In the genomic region with DNA sequence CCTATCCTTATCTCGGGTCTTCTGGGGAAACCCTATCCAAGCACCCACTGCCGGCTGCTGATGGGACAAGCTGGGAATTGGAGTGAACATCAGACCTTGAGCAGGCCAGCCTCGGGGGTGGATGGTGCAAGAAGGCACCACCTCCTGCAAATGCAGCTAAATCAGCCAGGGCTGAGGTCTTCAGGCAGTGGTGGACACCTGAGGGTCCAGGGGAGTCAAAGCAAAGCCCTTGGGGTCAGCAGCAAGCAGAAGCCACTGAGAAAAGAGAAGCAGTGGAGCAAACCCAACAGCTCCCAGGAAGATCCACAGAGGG, we compare ENCODE assay signal across 43 cellular contexts. TPM values are rescaled to one million over a fixed set of nuclear protein-coding genes. Genes with fewer than 3 reads are reported as not detected.
"Had no signal": no experiment of that assay in that cellular context is flagged by ENCODE, and none has a peak within 500 bp of the region (broad histone marks: within the 10 kb centered on the region; RNA-seq: fewer than 3 reads in every experiment).

No MANE protein-coding gene starts in this region.

- H3K4me1 Mint-ChIP-seq: activated naive CD4-positive, alpha-beta T cell treated with anti-CD3 and anti-CD28 coated beads, Interleukin-2, amount 10 ng/mL, durations not matched to agents 7 days and 5 days; activated naive CD4-positive, alpha-beta T cell treated with anti-CD3 and anti-CD28 coated beads, Interleukin-2, amount 50 U/mL, for 24 hours; activated naive CD8-positive, alpha-beta T cell treated with anti-CD3 and anti-CD28 coated beads for 36 hours; activated naive CD8-positive, alpha-beta T cell treated with anti-CD3 and anti-CD28 coated beads, Interleukin-2, amount 10 ng/mL, durations not matched to agents 7 days and 5 days; activated naive CD8-positive, alpha-beta T cell treated with anti-CD3 and anti-CD28 coated beads, Interleukin-2, amount 50 U/mL, for 24 hours; central memory CD8-positive, alpha-beta T cell had no signal

- H3K4me3 Mint-ChIP-seq: activated naive CD4-positive, alpha-beta T cell treated with anti-CD3 and anti-CD28 coated beads, Interleukin-2, amount 10 ng/mL, durations not matched to agents 7 days and 5 days; activated naive CD4-positive, alpha-beta T cell treated with anti-CD3 and anti-CD28 coated beads, Interleukin-2, amount 50 U/mL, for 24 hours; activated naive CD8-positive, alpha-beta T cell; activated naive CD8-positive, alpha-beta T cell treated with anti-CD3 and anti-CD28 coated beads for 36 hours; activated naive CD8-positive, alpha-beta T cell treated with anti-CD3 and anti-CD28 coated beads, Interleukin-2, amount 10 ng/mL, durations not matched to agents 7 days and 5 days; activated naive CD8-positive, alpha-beta T cell treated with anti-CD3 and anti-CD28 coated beads, Interleukin-2, amount 50 U/mL, for 24 hours; activated T-cell treated with anti-CD3 and anti-CD28 coated beads, Interleukin-2, amount 50 U/mL, for 24 hours; activated T-cell treated with anti-CD3 and anti-CD28 coated beads, Interleukin-2, amount 50 U/mL, for 4 hours; activated T-cell treated with anti-CD3 and anti-CD28 coated beads, Interleukin-2, amount 50 U/mL, for 72 hours; activated T-helper 1 cell treated with anti-CD3 and anti-CD28 coated beads, Interleukin-12 subunit alpha, Interleukin-12 subunit beta, Interleukin-2, Interleukin-4 antibody, amounts not matched to agents 30 ng/mL and 10 ng/mL and 1 ng/mL, durations not matched to agents 14 hours and 24 hours and 36 hours; activated T-helper 17 cell treated with anti-CD3 and anti-CD28 coated beads, Interleukin-2, amount 50 U/mL, for 72 hours; brain; central memory CD8-positive, alpha-beta T cell had no signal

- H3K27me3 ChIP-seq: adrenal gland, ascending aorta, body of pancreas, brain microvascular endothelial cell, cardiac muscle cell had no signal

- H3K27ac ChIP-seq: adrenal gland, ascending aorta, body of pancreas, brain microvascular endothelial cell, breast epithelium, cardiac muscle cell had no signal

- H3K36me3 Mint-ChIP-seq: activated naive CD4-positive, alpha-beta T cell treated with anti-CD3 and anti-CD28 coated beads, Interleukin-2, amount 10 ng/mL, durations not matched to agents 7 days and 5 days; activated naive CD8-positive, alpha-beta T cell treated with anti-CD3 and anti-CD28 coated beads for 36 hours; brain had no signal

- H3K4me1 ChIP-seq: adrenal gland, ascending aorta, body of pancreas, breast epithelium had no signal

- H3K36me3 ChIP-seq: adrenal gland, ascending aorta, brain microvascular endothelial cell, breast epithelium, cardiac muscle cell had no signal

- DNase-seq: activated effector memory CD4-positive, alpha-beta T cell treated with anti-CD3 and anti-CD28 coated beads, Interleukin-2, amount 50 U/mL, for 16 hours; activated effector memory CD4-positive, alpha-beta T cell treated with Interleukin-2 at 50 U/mL for 16 hours; activated gamma-delta T cell; activated gamma-delta T cell treated with Interleukin-2 at 50 U/mL for 16 hours; activated naive CD4-positive, alpha-beta T cell; activated naive CD4-positive, alpha-beta T cell treated with anti-CD3 and anti-CD28 coated beads, Interleukin-2, amount 10 ng/mL, durations not matched to agents 7 days and 5 days; activated naive CD4-positive, alpha-beta T cell treated with anti-CD3 and anti-CD28 coated beads, Interleukin-2, amount 50 U/mL, for 16 hours; activated naive CD4-positive, alpha-beta T cell treated with Interleukin-2 at 50 U/mL for 16 hours; activated naive CD8-positive, alpha-beta T cell treated with anti-CD3 and anti-CD28 coated beads for 36 hours; activated naive CD8-positive, alpha-beta T cell treated with anti-CD3 and anti-CD28 coated beads, Interleukin-2, amount 10 ng/mL, durations not matched to agents 7 days and 5 days; activated naive CD8-positive, alpha-beta T cell treated with anti-CD3 and anti-CD28 coated beads, Interleukin-2, amount 50 U/mL, for 24 hours; activated T-cell treated with anti-CD3 and anti-CD28 coated beads, Interleukin-2, amount 50 U/mL, for 1 hour; activated T-cell treated with anti-CD3 and anti-CD28 coated beads, Interleukin-2, amount 50 U/mL, for 24 hours; activated T-cell treated with anti-CD3 and anti-CD28 coated beads, Interleukin-2, amount 50 U/mL, for 4 hours; activated T-cell treated with anti-CD3 and anti-CD28 coated beads, Interleukin-2, amount 50 U/mL, for 48 hours; activated T-cell treated with anti-CD3 and anti-CD28 coated beads, Interleukin-2, amount 50 U/mL, for 72 hours; adrenal gland; amniotic stem cell; amygdala; anterior cingulate cortex; body of pancreas; brain microvascular endothelial cell; caudate nucleus; central memory CD4-positive, alpha-beta T cell; cerebellar nuclear complex had no signal

- H3K27ac Mint-ChIP-seq: activated naive CD4-positive, alpha-beta T cell treated with anti-CD3 and anti-CD28 coated beads, Interleukin-2, amount 10 ng/mL, durations not matched to agents 7 days and 5 days; activated naive CD4-positive, alpha-beta T cell treated with anti-CD3 and anti-CD28 coated beads, Interleukin-2, amount 50 U/mL, for 24 hours; activated naive CD4-positive, alpha-beta T cell treated with anti-CD3 and anti-CD28 coated beads, Interleukin-2, amount 50 U/mL, for 72 hours; activated naive CD8-positive, alpha-beta T cell; activated naive CD8-positive, alpha-beta T cell treated with anti-CD3 and anti-CD28 coated beads for 36 hours; activated naive CD8-positive, alpha-beta T cell treated with anti-CD3 and anti-CD28 coated beads, Interleukin-2, amount 10 ng/mL, durations not matched to agents 7 days and 5 days; activated naive CD8-positive, alpha-beta T cell treated with anti-CD3 and anti-CD28 coated beads, Interleukin-2, amount 50 U/mL, for 24 hours; activated T-cell treated with anti-CD3 and anti-CD28 coated beads, Interleukin-2, amount 50 U/mL, for 24 hours; activated T-cell treated with anti-CD3 and anti-CD28 coated beads, Interleukin-2, amount 50 U/mL, for 72 hours; activated T-helper 1 cell treated with anti-CD3 and anti-CD28 coated beads, Interleukin-12 subunit alpha, Interleukin-12 subunit beta, Interleukin-2, Interleukin-4 antibody, amounts not matched to agents 30 ng/mL and 10 ng/mL and 1 ng/mL, durations not matched to agents 14 hours and 24 hours and 36 hours; activated T-helper 17 cell treated with anti-CD3 and anti-CD28 coated beads, Interleukin-2, amount 50 U/mL, for 72 hours; activated T-helper 2 cell treated with anti-CD3 and anti-CD28 coated beads, Interferon-gamma antibody, Interleukin-2, Interleukin-4, amounts not matched to agents 10 μg/mL and 5 μg/mL and 100 μg/mL, durations not matched to agents 14 hours and 24 hours and 36 hours had no signal

- ATAC-seq: activated naive CD4-positive, alpha-beta T cell treated with anti-CD3 and anti-CD28 coated beads, Interleukin-2, amount 50 U/mL, for 72 hours; activated naive CD8-positive, alpha-beta T cell treated with anti-CD3 and anti-CD28 coated beads, Interleukin-2, amount 50 U/mL, for 24 hours; activated T-cell treated with anti-CD3 and anti-CD28 coated beads, Interleukin-2, amount 50 U/mL, for 4 hours; activated T-cell treated with anti-CD3 and anti-CD28 coated beads, Interleukin-2, amount 50 U/mL, for 72 hours; activated T-helper 17 cell treated with anti-CD3 and anti-CD28 coated beads, Interleukin-2, amount 50 U/mL, for 72 hours; body of pancreas had no signal

- H3K4me3 ChIP-seq: adrenal gland, ascending aorta, body of pancreas, breast epithelium, cardiac muscle cell had no signal

RNA-seq across cellular contexts. Expression of gene ENPP7, which starts 55.4 kb away (rescaled TPM):
- total RNA-seq: activated naive CD8-positive, alpha-beta T cell treated with anti-CD3 and anti-CD28 coated beads for 36 hours; activated T-cell treated with anti-CD3 and anti-CD28 coated beads, Interleukin-2, amount 50 U/mL, for 4 hours; activated T-cell treated with anti-CD3 and anti-CD28 coated beads, Interleukin-2, amount 50 U/mL, for 72 hours; activated T-helper 2 cell treated with anti-CD3 and anti-CD28 coated beads, Interferon-gamma antibody, Interleukin-2, Interleukin-4, amounts not matched to agents 10 μg/mL and 5 μg/mL and 100 μg/mL, durations not matched to agents 14 hours and 24 hours and 36 hours; adrenal gland; aorta; astrocyte; body of pancreas; breast epithelium; bronchial epithelial cell; cardiac muscle cell; cardiac septum; cerebellum; chondrocyte had no signal
- polyA plus RNA-seq: adipose tissue, adrenal gland, cardiac muscle cell had no signal
